Comparison of ENCODE assay signal across 21 cellular contexts in genomic region chr5:159631001-159631400, GRCh38.
"Had no signal": no experiment of that assay in that cellular context is flagged by ENCODE, and none has a peak within 500 bp of the region (broad histone marks: within the 10 kb centered on the region; RNA-seq: fewer than 3 reads in every experiment).

No MANE protein-coding gene starts in this region.

- H3K9me3 ChIP-seq: colonic mucosa, esophagus squamous epithelium, gastrocnemius medialis, gastroesophageal sphincter had no signal

- H3K4me3 ChIP-seq: colonic mucosa, coronary artery, dorsolateral prefrontal cortex, esophagus squamous epithelium, gastrocnemius medialis, gastroesophageal sphincter, heart left ventricle, heart right ventricle had no signal

- H3K27me3 ChIP-seq: colonic mucosa, esophagus squamous epithelium, gastrocnemius medialis, gastroesophageal sphincter, heart left ventricle, heart right ventricle had no signal

- H3K27ac ChIP-seq: colonic mucosa, coronary artery, dorsolateral prefrontal cortex, epithelial cell of prostate, esophagus squamous epithelium, foreskin keratinocyte, gastrocnemius medialis, gastroesophageal sphincter, heart left ventricle, heart right ventricle had no signal

- H3K36me3 ChIP-seq: colonic mucosa, esophagus squamous epithelium, gastrocnemius medialis, gastroesophageal sphincter, heart left ventricle, heart right ventricle had no signal

- H3K4me1 ChIP-seq: colonic mucosa, esophagus squamous epithelium, foreskin keratinocyte, gastrocnemius medialis, gastroesophageal sphincter, heart left ventricle, heart right ventricle had no signal

- DNase-seq: colonic mucosa; cortex of kidney; dermis blood vessel endothelial cell; dorsolateral prefrontal cortex; effector CD4-positive, alpha-beta T cell; effector memory CD4-positive, alpha-beta T cell; effector memory CD8-positive, alpha-beta T cell; endodermal cell; erythroblast; esophagus squamous epithelium; foreskin fibroblast; foreskin keratinocyte; foreskin melanocyte; gastrocnemius medialis; glutamatergic neuron; head of caudate nucleus; heart left ventricle; heart right ventricle had no signal
